Comparison of ENCODE assay signal across 16 cellular contexts in the genomic region with DNA sequence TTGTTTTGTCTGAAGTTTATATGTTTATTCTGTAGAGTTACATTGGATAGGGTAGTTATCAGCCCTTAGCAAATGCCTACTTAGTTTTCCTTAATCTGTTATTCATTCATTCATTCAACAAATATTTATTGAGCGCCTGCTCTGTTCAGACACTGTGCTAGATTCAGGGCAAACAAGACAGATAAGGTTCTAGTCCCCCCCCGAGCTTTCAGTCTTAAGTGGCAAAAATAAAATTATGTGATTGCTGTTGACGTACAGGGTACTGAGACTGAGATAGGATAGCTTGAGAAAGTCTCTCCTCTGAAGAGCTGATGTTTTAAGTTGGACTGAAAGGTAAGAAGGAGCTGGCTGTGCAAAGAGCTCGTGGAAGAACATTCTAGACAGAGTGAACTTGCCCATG.
"Had no signal": no experiment of that assay in that cellular context is flagged by ENCODE, and none has a peak within 500 bp of the region (broad histone marks: within the 10 kb centered on the region; RNA-seq: fewer than 3 reads in every experiment).

No MANE protein-coding gene starts in this region.

- H3K27me3 ChIP-seq: adrenal gland, dorsolateral prefrontal cortex, heart right ventricle, pancreas, upper lobe of right lung had no signal

- H3K4me1 Mint-ChIP-seq: stimulated activated memory B cell treated with anti-CD40 and anti-IgM and Interleukin-4, amounts not matched to agents 10 μg/mL and 1 μg/mL and 100 μg/mL, for 72 hours had no signal

- H3K36me3 Mint-ChIP-seq: stimulated activated memory B cell treated with anti-CD40 and anti-IgM and Interleukin-4, amounts not matched to agents 10 μg/mL and 1 μg/mL and 100 μg/mL, for 72 hours had no signal

- H3K9me3 ChIP-seq: adrenal gland, heart right ventricle, pancreas, SK-N-SH, upper lobe of right lung had no signal

- H3K4me3 Mint-ChIP-seq: stimulated activated memory B cell treated with anti-CD40 and anti-IgM and Interleukin-4, amounts not matched to agents 10 μg/mL and 1 μg/mL and 100 μg/mL, for 72 hours had no signal

- H3K36me3 ChIP-seq: adrenal gland, heart right ventricle, pancreas, upper lobe of right lung had no signal

- H3K4me3 ChIP-seq: adrenal gland, heart right ventricle, pancreas, upper lobe of right lung had no signal

- H3K9me3 Mint-ChIP-seq: stimulated activated memory B cell treated with anti-CD40 and anti-IgM and Interleukin-4, amounts not matched to agents 10 μg/mL and 1 μg/mL and 100 μg/mL, for 72 hours had no signal

- H3K9ac ChIP-seq: SK-N-SH had no signal

- DNase-seq: activated CD4-positive, alpha-beta T cell treated with anti-CD3 and anti-CD28 coated beads for 48 hours; activated CD8-positive, alpha-beta memory T cell treated with anti-CD3 and anti-CD28 coated beads for 24 hours; activated naive CD4-positive, alpha-beta T cell treated with Interleukin-2 at 50 U/mL for 16 hours; adrenal gland; cerebellar nuclear complex; dorsolateral prefrontal cortex; foreskin melanocyte; heart right ventricle; mesendoderm; pancreas; SK-N-SH; small intestine; T-helper 1 cell; upper lobe of right lung had no signal

- H3K27me3 Mint-ChIP-seq: stimulated activated memory B cell treated with anti-CD40 and anti-IgM and Interleukin-4, amounts not matched to agents 10 μg/mL and 1 μg/mL and 100 μg/mL, for 72 hours had no signal

- ATAC-seq: heart right ventricle; left lobe of liver; pancreas; stimulated activated memory B cell treated with anti-CD40 and anti-IgM and Interleukin-4, amounts not matched to agents 10 μg/mL and 1 μg/mL and 100 μg/mL, for 72 hours; upper lobe of right lung had no signal

- H3K27ac ChIP-seq: adrenal gland, pancreas had no signal

- H3K27ac Mint-ChIP-seq: stimulated activated memory B cell treated with anti-CD40 and anti-IgM and Interleukin-4, amounts not matched to agents 10 μg/mL and 1 μg/mL and 100 μg/mL, for 72 hours had no signal
